Comparison of ENCODE assay signal across 8 cellular contexts in the genomic region with DNA sequence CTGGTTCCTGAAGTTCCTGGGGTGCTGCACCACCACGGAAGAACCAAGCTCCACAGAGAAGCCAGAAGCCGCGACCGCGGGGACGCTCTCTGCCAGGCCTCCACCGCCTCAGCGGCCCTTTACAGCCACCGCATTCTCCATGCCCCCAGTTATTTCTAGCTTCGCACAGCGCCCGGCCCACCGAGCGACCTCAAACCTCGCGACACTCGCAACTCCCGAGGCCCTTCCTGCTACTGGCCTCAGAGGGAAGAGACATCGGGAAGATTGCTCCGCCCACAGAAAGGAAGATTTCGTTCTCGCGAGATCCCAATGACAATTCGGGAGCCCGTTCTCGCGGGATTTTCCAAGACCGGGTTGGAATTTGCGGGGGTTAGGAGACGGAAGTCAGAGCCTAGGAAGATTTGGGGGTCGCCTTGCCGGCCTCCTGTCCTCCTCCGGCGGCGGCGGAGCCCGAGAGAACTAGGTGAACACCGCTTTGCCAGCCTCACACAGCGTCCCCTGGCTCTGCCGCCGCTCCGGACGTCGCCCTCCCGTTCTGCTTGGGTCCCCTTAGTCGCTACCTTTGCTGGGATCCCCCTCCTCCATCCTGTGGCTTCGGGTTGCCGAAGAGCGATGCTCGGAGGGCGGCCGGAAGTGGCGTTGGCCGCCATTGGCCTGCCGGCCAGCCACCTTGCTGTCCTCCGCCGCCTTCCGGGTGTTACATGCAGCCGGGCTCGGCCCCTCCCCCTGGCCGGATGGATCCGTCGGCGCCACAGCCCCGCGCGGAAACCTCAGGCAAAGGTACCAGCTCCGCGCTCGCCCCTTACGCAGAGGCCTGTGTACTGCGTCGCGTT. TPM values are rescaled to one million over a fixed set of nuclear protein-coding genes. Genes with fewer than 3 reads are reported as not detected.
A peak's percentile ranks its signal among the peaks of the same experiment; 100 is the strongest.
DNase-seq lines count a peak whose midpoint lies in the region; ATAC-seq lines count a peak whose summit lies in the region.

A gene with protein sequence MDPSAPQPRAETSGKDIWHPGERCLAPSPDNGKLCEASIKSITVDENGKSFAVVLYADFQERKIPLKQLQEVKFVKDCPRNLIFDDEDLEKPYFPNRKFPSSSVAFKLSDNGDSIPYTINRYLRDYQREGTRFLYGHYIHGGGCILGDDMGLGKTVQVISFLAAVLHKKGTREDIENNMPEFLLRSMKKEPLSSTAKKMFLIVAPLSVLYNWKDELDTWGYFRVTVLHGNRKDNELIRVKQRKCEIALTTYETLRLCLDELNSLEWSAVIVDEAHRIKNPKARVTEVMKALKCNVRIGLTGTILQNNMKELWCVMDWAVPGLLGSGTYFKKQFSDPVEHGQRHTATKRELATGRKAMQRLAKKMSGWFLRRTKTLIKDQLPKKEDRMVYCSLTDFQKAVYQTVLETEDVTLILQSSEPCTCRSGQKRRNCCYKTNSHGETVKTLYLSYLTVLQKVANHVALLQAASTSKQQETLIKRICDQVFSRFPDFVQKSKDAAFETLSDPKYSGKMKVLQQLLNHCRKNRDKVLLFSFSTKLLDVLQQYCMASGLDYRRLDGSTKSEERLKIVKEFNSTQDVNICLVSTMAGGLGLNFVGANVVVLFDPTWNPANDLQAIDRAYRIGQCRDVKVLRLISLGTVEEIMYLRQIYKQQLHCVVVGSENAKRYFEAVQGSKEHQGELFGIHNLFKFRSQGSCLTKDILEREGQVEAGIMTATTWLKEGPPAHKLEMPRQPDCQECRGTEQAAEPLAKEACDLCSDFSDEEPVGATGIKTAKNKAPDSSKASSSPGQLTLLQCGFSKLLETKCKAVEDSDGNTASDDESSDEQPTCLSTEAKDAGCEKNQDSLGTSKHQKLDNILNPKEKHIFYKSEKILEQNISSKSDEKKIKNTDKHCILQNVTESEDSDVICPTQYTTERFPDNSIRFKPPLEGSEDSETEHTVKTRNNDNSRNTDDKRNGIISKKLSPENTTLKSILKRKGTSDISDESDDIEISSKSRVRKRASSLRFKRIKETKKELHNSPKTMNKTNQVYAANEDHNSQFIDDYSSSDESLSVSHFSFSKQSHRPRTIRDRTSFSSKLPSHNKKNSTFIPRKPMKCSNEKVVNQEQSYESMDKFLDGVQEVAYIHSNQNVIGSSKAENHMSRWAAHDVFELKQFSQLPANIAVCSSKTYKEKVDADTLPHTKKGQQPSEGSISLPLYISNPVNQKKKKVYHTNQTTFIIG (N-terminal part only) (plus strand): TSS at position 387 of the 833 bp plus-strand sequence. CDS start 348 bp downstream, at position 735.

- H3K4me1 Mint-ChIP-seq in IgD-negative memory B cell: peaks cover 14 to 17% (median 16%) of the 10 kb centered on the region in 3 donors

- no peak within 1 kb of the TSS for H3K4me3 ChIP-seq in mononuclear cell (ENCODE audit: low read length)

- no peaks in the 10 kb centered on the region for H3K27me3 Mint-ChIP-seq in IgD-negative memory B cell

- H3K27me3 ChIP-seq in mononuclear cell (ENCODE audit: insufficient read depth, low read length): no peaks in the 10 kb centered on the region

- H3K9me3 Mint-ChIP-seq in IgD-negative memory B cell: no peaks in the 10 kb centered on the region

- peaks cover 7% of the 10 kb centered on the region for H3K4me1 ChIP-seq in mononuclear cell (ENCODE audit: insufficient read depth, low read length)

- peak; percentile 76 for ATAC-seq in GM21723 (IDR thresholded peaks at IDR 0.05; ENCODE audit: unreplicated experiment)

- no peaks in the 10 kb centered on the region for H3K9me3 ChIP-seq in mononuclear cell (ENCODE audit: low read depth, low read length)

- peaks cover 10% of the 10 kb centered on the region for H3K36me3 Mint-ChIP-seq in IgD-negative memory B cell

- peak within 1 kb of the TSS in 1 of 3 donors; percentile 99 for H3K27ac Mint-ChIP-seq in IgD-negative memory B cell

- H3K4me3 Mint-ChIP-seq in IgD-negative memory B cell: no peak within 1 kb of the TSS

- DNase-seq in DMS53 (lab: John Stamatoyannopoulos, UW): peak; percentile 98
- peak; percentile 63 for DNase-seq in OCI-M2 (lab: John Stamatoyannopoulos, UW; ENCODE audit: unreplicated experiment)
- DNase-seq in activated T-cell treated with anti-CD3 and anti-CD28 coated beads for 1 hour (ENCODE audit: low read depth): peak; percentile 84
- peak; percentile 86 for DNase-seq in epidermal melanocyte (ENCODE audit: insufficient read length, low spot score)
- peak; percentile 94 for DNase-seq in stimulated activated CD8-positive, alpha-beta memory T cell treated with anti-CD3 and anti-CD28 coated beads, Interleukin-4, amount 100 ng/mL, for 48 hours

RNA-seq across cellular contexts. Expression of the gene that starts here (rescaled TPM):
- 32.5 TPM for polyA plus RNA-seq in IgD-negative memory B cell
- 37.3 TPM for total RNA-seq in mononuclear cell
